Comparison of ENCODE assay signal across 11 cellular contexts in genomic region chr10:30878920-30879319, GRCh38.
"Had no signal": no experiment of that assay in that cellular context is flagged by ENCODE, and none has a peak within 500 bp of the region (broad histone marks: within the 10 kb centered on the region; RNA-seq: fewer than 3 reads in every experiment).

No MANE protein-coding gene starts in this region.

- H3K9me3 ChIP-seq: HAP-1 had no signal

- DNase-seq: GM23248, GOT3, H7, H9, HCEC 1CT, HFFc6 had no signal

- H2AFZ ChIP-seq: GM23248, GM23338 had no signal

- H3K4me1 ChIP-seq: HAP-1 had no signal

- FAIRE-seq: H1, H54 had no signal

- ATAC-seq: GM23338, HCT116 had no signal

- H3K27ac ChIP-seq: GM23248 had no signal

- H3K4me2 ChIP-seq: GM23338 had no signal

- H3K4me3 ChIP-seq: GM23248, GM23338, HAP-1 had no signal

- H3K36me3 ChIP-seq: HAP-1 had no signal

- H3K9ac ChIP-seq: GM23248 had no signal
